In the genomic region with DNA sequence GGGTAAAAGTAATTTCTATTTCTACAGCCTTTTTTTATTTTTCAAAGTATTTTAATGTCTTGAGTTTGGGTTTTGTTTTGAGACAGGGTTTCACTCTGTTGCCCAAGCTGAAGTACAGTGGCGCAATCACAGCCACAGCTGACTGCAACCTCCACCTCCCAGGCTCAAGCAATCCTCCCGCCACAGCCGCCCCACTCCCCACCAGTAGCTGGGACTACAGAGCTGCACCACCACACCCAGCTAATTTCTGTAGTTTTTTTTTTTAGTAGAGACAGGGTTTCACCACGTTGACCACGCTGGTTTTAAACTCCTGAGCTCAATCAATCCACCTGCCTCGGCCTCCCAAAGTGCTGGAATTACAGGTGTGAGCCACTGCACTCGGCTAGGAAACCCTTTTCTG, we compare ENCODE assay signal across 8 cellular contexts. TPM values are rescaled to one million over a fixed set of nuclear protein-coding genes. Genes with fewer than 3 reads are reported as not detected.
DNase-seq lines count a peak whose midpoint lies in the region; ATAC-seq and TF ChIP-seq lines count a peak whose summit lies in the region.

No MANE protein-coding gene starts in this region.

- TF ChIP-seq POLR2A in right lobe of liver (IDR thresholded peaks at IDR 0.05): no peak

- peak overlapping the region; percentile 80 for H3K27ac Mint-ChIP-seq in activated naive CD4-positive, alpha-beta T cell treated with anti-CD3 and anti-CD28 coated beads, Interleukin-2, amount 10 ng/mL, durations not matched to agents 7 days and 5 days
- no peak overlapping the region for H3K27ac Mint-ChIP-seq in endothelial cell (ENCODE audit: unreplicated experiment)

- peaks cover 82% of the 10 kb centered on the region for H3K4me1 Mint-ChIP-seq in activated naive CD4-positive, alpha-beta T cell treated with anti-CD3 and anti-CD28 coated beads, Interleukin-2, amount 10 ng/mL, durations not matched to agents 7 days and 5 days
- H3K4me1 Mint-ChIP-seq in endothelial cell (ENCODE audit: unreplicated experiment): peaks cover 7% of the 10 kb centered on the region

- H3K4me3 ChIP-seq in GM12864 (ENCODE audit: low read depth, low read length) (no peak overlapping the region), right lobe of liver (no peak overlapping the region)

- H3K9me3 Mint-ChIP-seq in activated naive CD4-positive, alpha-beta T cell treated with anti-CD3 and anti-CD28 coated beads, Interleukin-2, amount 10 ng/mL, durations not matched to agents 7 days and 5 days: no peaks in the 10 kb centered on the region
- no peaks in the 10 kb centered on the region for H3K9me3 Mint-ChIP-seq in endothelial cell (ENCODE audit: unreplicated experiment)

- peaks cover 0 to 54% (median 25%) of the 10 kb centered on the region in 4 donors for H3K4me1 ChIP-seq in right lobe of liver

- CTCF ChIA-PET in activated naive CD4-positive, alpha-beta T cell treated with anti-CD3 and anti-CD28 coated beads, Interleukin-2, amount 10 ng/mL, durations not matched to agents 7 days and 5 days (lab: Charles Lee): interaction anchor here (0.6 to 10.2 kb wide), 7 partner anchors 10 to 226 kb away, joined by 3 to 81 read pairs (median 7); no protein-coding TSS in a partner anchor

- peak; percentile 78 for DNase-seq in GM12864 (ENCODE audit: low read depth)
- DNase-seq in activated naive CD4-positive, alpha-beta T cell treated with anti-CD3 and anti-CD28 coated beads, Interleukin-2, amount 10 ng/mL, durations not matched to agents 7 days and 5 days: peak; percentile 64
- DNase-seq in right lobe of liver: peak; percentile 80 to 84 (median 81)
- no peak for DNase-seq in endothelial cell (ENCODE audit: low spot score)
- DNase-seq in NCI-H1092 (lab: John Stamatoyannopoulos, UW): no peak

- H3K27me3 Mint-ChIP-seq in activated naive CD4-positive, alpha-beta T cell treated with anti-CD3 and anti-CD28 coated beads, Interleukin-2, amount 10 ng/mL, durations not matched to agents 7 days and 5 days: no peaks in the 10 kb centered on the region
- peaks cover 3% of the 10 kb centered on the region for H3K27me3 Mint-ChIP-seq in endothelial cell (ENCODE audit: unreplicated experiment)

- ATAC-seq in HG03066 (IDR thresholded peaks at IDR 0.05; ENCODE audit: low read depth, unreplicated experiment) (peak; percentile 43), right lobe of liver (peak; percentile 23 to 60 (median 46)), HG03571 (IDR thresholded peaks at IDR 0.05; ENCODE audit: unreplicated experiment) (no peak), GM18502 (IDR thresholded peaks at IDR 0.05; ENCODE audit: poor library complexity, unreplicated experiment) (no peak)

- H3K36me3 Mint-ChIP-seq in activated naive CD4-positive, alpha-beta T cell treated with anti-CD3 and anti-CD28 coated beads, Interleukin-2, amount 10 ng/mL, durations not matched to agents 7 days and 5 days: peaks cover 5% of the 10 kb centered on the region
- no peaks in the 10 kb centered on the region for H3K36me3 Mint-ChIP-seq in endothelial cell (ENCODE audit: low read depth, unreplicated experiment)

- 17% methylated on average over 7 of the region's 7 CpGs for WGBS in right lobe of liver (ENCODE audit: insufficient coverage, low coverage, low lambda C conversion rate, missing lambda C conversion rate)

- no peaks in the 10 kb centered on the region for H3K36me3 ChIP-seq in right lobe of liver

- intact Hi-C loops in right lobe of liver (cut with DNase I): no loop called here

- H3K27me3 ChIP-seq in right lobe of liver: no peaks in the 10 kb centered on the region

- H3K9me3 ChIP-seq in right lobe of liver: no peaks in the 10 kb centered on the region

- no peak overlapping the region for H3K4me3 Mint-ChIP-seq in activated naive CD4-positive, alpha-beta T cell treated with anti-CD3 and anti-CD28 coated beads, Interleukin-2, amount 10 ng/mL, durations not matched to agents 7 days and 5 days
- no peak overlapping the region for H3K4me3 Mint-ChIP-seq in endothelial cell (ENCODE audit: unreplicated experiment)

- H3K27ac ChIP-seq in right lobe of liver: peak overlapping the region; percentile 84 to 96 (median 94)

- TF ChIP-seq CTCF in GM12864 (IDR thresholded peaks at IDR 0.05; ENCODE audit: low read depth, low read length, missing control alignments) (no peak), right lobe of liver (IDR thresholded peaks at IDR 0.05) (no peak), endothelial cell (IDR thresholded peaks at IDR 0.05; ENCODE audit: unreplicated experiment) (no peak)

RNA-seq across cellular contexts. Expression of a gene that starts 44.0 kb away (rescaled TPM):
- total RNA-seq in right lobe of liver (1 to 10 TPM; 2.9 to 5.5 (median 4.4) TPM), endothelial cell (ENCODE audit: unreplicated experiment) (12.5 TPM)

RNA-seq across cellular contexts. Expression of a gene that starts 44.1 kb away (rescaled TPM):
- total RNA-seq in right lobe of liver (10 to 100 TPM; 11.3 to 20.3 (median 14.8) TPM), endothelial cell (ENCODE audit: unreplicated experiment) (30.4 TPM)

Comparison
In these comparisons a context has a peak if more than half of its experiments do, and no peak if none do; other contexts are left out.
1. DNase-seq: peak in GM12864 (single experiment), activated naive CD4-positive, alpha-beta T cell treated with anti-CD3 and anti-CD28 coated beads, Interleukin-2, amount 10 ng/mL, durations not matched to agents 7 days and 5 days (single experiment) and right lobe of liver (3 of 3); none in endothelial cell (single experiment) and NCI-H1092 (single experiment).
2. ATAC-seq: peak in HG03066 (single experiment) and right lobe of liver (4 of 4); none in HG03571 (single experiment) and GM18502 (single experiment).